8 cellular contexts compared by ENCODE assay signal in genomic region chr4:169611157-169611556, GRCh38. TPM values are rescaled to one million over a fixed set of nuclear protein-coding genes. Genes with fewer than 3 reads are reported as not detected.
DNase-seq lines count a peak whose midpoint lies in the region; ATAC-seq, FAIRE-seq and TF ChIP-seq lines count a peak whose summit lies in the region.

No MANE protein-coding gene starts in this region.

- H3K4me3 ChIP-seq in heart right ventricle (peak overlapping the region in 9 of 10 donors; percentile 63 to 90 (median 83)), left lung (peak overlapping the region; percentile 56 to 68), small intestine (ENCODE audit: low read depth in 1 of 2, low read length in 2 of 2) (no peak overlapping the region)

- DNase-seq in heart right ventricle (no peak), left ventricle myocardium superior (no peak), left lung (no peak), type B pancreatic cell (ENCODE audit: extremely low spot score, unreplicated experiment) (no peak), small intestine (no peak), NCI-H187 treated with DMSO at 0.1 percent for 48 hours (lab: John Stamatoyannopoulos, UW) (no peak), glomerular visceral epithelial cell (ENCODE audit: extremely low spot score) (no peak)
- no peak for DNase-seq in activated T-helper 1 cell treated with anti-CD3 and anti-CD28 coated beads, Interleukin-12 subunit alpha, Interleukin-12 subunit beta, Interleukin-2, Interleukin-4 antibody, amounts not matched to agents 30 ng/mL and 10 ng/mL and 1 ng/mL, durations not matched to agents 14 hours and 24 hours and 36 hours (ENCODE audit: low spot score)

- no peak for FAIRE-seq in small intestine (lab: Jason Lieb, UNC)

- no peaks in the 10 kb centered on the region for H3K27me3 Mint-ChIP-seq in activated T-helper 1 cell treated with anti-CD3 and anti-CD28 coated beads, Interleukin-12 subunit alpha, Interleukin-12 subunit beta, Interleukin-2, Interleukin-4 antibody, amounts not matched to agents 30 ng/mL and 10 ng/mL and 1 ng/mL, durations not matched to agents 14 hours and 24 hours and 36 hours (ENCODE audit: insufficient read depth)
- no peaks in the 10 kb centered on the region for H3K27me3 Mint-ChIP-seq in type B pancreatic cell

- H3K9me3 Mint-ChIP-seq in activated T-helper 1 cell treated with anti-CD3 and anti-CD28 coated beads, Interleukin-12 subunit alpha, Interleukin-12 subunit beta, Interleukin-2, Interleukin-4 antibody, amounts not matched to agents 30 ng/mL and 10 ng/mL and 1 ng/mL, durations not matched to agents 14 hours and 24 hours and 36 hours, result no peaks in the 10 kb centered on the region
- H3K9me3 Mint-ChIP-seq in type B pancreatic cell, result no peaks in the 10 kb centered on the region

- H3K36me3 Mint-ChIP-seq in activated T-helper 1 cell treated with anti-CD3 and anti-CD28 coated beads, Interleukin-12 subunit alpha, Interleukin-12 subunit beta, Interleukin-2, Interleukin-4 antibody, amounts not matched to agents 30 ng/mL and 10 ng/mL and 1 ng/mL, durations not matched to agents 14 hours and 24 hours and 36 hours (ENCODE audit: low read depth), result peaks cover 3% of the 10 kb centered on the region
- no peaks in the 10 kb centered on the region for H3K36me3 Mint-ChIP-seq in type B pancreatic cell

- 33 to 36% methylated on average over 4 of the region's 4 CpGs for WGBS in heart right ventricle, 2 donors
- 33 to 41% (median 35%) methylated on average over 4 of the region's 4 CpGs for WGBS in small intestine, 3 donors

- no peak for TF ChIP-seq CTCF in heart right ventricle (IDR thresholded peaks at IDR 0.05)
- TF ChIP-seq CTCF in left lung (IDR thresholded peaks at IDR 0.05), result no peak
- no peak for TF ChIP-seq CTCF in type B pancreatic cell (conservative IDR thresholded peaks at IDR 0.05)

- peaks cover 0 to 8% (median 0%) of the 10 kb centered on the region in 9 donors for H3K36me3 ChIP-seq in heart right ventricle
- H3K36me3 ChIP-seq in left lung, result no peaks in the 10 kb centered on the region
- no peaks in the 10 kb centered on the region for H3K36me3 ChIP-seq in small intestine (ENCODE audit: control insufficient read depth in 2 of 2, insufficient read depth in 2 of 2, low read length in 2 of 2)

- H3K4me1 ChIP-seq in heart right ventricle, result peaks cover 0 to 29% (median 23%) of the 10 kb centered on the region in 9 donors
- H3K4me1 ChIP-seq in left lung, result peaks cover 6 to 27% of the 10 kb centered on the region in 2 donors
- H3K4me1 ChIP-seq in small intestine (ENCODE audit: control insufficient read depth in 2 of 2, insufficient read depth in 1 of 2, low read depth in 1 of 2, low read length in 1 of 2), result no peaks in the 10 kb centered on the region

- H3K27ac ChIP-seq in heart right ventricle (peak overlapping the region in 5 of 10 donors; percentile 4 to 96 (median 94)), left lung (no peak overlapping the region), small intestine (ENCODE audit: low read depth in 1 of 2, low read length in 1 of 2) (no peak overlapping the region)

- H3K27me3 ChIP-seq in heart right ventricle (no peaks in the 10 kb centered on the region), left lung (no peaks in the 10 kb centered on the region), small intestine (ENCODE audit: control insufficient read depth in 2 of 2, insufficient read depth in 2 of 2, low read length in 2 of 2) (no peaks in the 10 kb centered on the region)

- no peaks in the 10 kb centered on the region for H3K9me3 ChIP-seq in heart right ventricle
- H3K9me3 ChIP-seq in left lung, result no peaks in the 10 kb centered on the region
- no peaks in the 10 kb centered on the region for H3K9me3 ChIP-seq in small intestine (ENCODE audit: control insufficient read depth, low read depth)

- peak overlapping the region; percentile 50 for H3K27ac Mint-ChIP-seq in activated T-helper 1 cell treated with anti-CD3 and anti-CD28 coated beads, Interleukin-12 subunit alpha, Interleukin-12 subunit beta, Interleukin-2, Interleukin-4 antibody, amounts not matched to agents 30 ng/mL and 10 ng/mL and 1 ng/mL, durations not matched to agents 14 hours and 24 hours and 36 hours
- peak overlapping the region; percentile 100 for H3K27ac Mint-ChIP-seq in type B pancreatic cell

- H3K4me1 Mint-ChIP-seq in activated T-helper 1 cell treated with anti-CD3 and anti-CD28 coated beads, Interleukin-12 subunit alpha, Interleukin-12 subunit beta, Interleukin-2, Interleukin-4 antibody, amounts not matched to agents 30 ng/mL and 10 ng/mL and 1 ng/mL, durations not matched to agents 14 hours and 24 hours and 36 hours (ENCODE audit: low read depth), result peaks cover 51% of the 10 kb centered on the region
- peaks cover 13% of the 10 kb centered on the region for H3K4me1 Mint-ChIP-seq in type B pancreatic cell (ENCODE audit: unreplicated experiment)

- intact Hi-C loops in heart right ventricle (cut with DNase I), result loop anchor here in 9 of 10 donors (5.0 to 10.0 kb wide), 13 partner anchors 54 to 444 kb away; partner anchors contain the start of genes MFAP3L (in 5 of the 9) and HPF1 (in 1 of the 9)
- intact Hi-C loops in left ventricle myocardium superior (cut with micrococcal nuclease), result loop anchor here (10.0 kb wide), 1 partner anchor 104 kb away; no protein-coding TSS in a partner anchor
- intact Hi-C loops in activated T-helper 1 cell treated with anti-CD3 and anti-CD28 coated beads, Interleukin-12 subunit alpha, Interleukin-12 subunit beta, Interleukin-2, Interleukin-4 antibody, amounts not matched to agents 30 ng/mL and 10 ng/mL and 1 ng/mL, durations not matched to agents 14 hours and 24 hours and 36 hours (cut with micrococcal nuclease), result loop anchor here (5.0 to 10.0 kb wide), 3 partner anchors 689 to 1296 kb away; partner anchors contain the start of gene DDX60
- intact Hi-C loops in left lung (cut with DNase I), result loop anchor here in 1 of 2 donors (10.0 kb wide), 1 partner anchor 144 kb away; the partner anchor contains the start of gene HPF1

- ATAC-seq in heart right ventricle (no peak), left ventricle myocardium superior (no peak), left lung (no peak)

- peak overlapping the region; percentile 98 for H3K4me3 Mint-ChIP-seq in activated T-helper 1 cell treated with anti-CD3 and anti-CD28 coated beads, Interleukin-12 subunit alpha, Interleukin-12 subunit beta, Interleukin-2, Interleukin-4 antibody, amounts not matched to agents 30 ng/mL and 10 ng/mL and 1 ng/mL, durations not matched to agents 14 hours and 24 hours and 36 hours
- peak overlapping the region; percentile 95 for H3K4me3 Mint-ChIP-seq in type B pancreatic cell

RNA-seq across cellular contexts. Expression of gene NEK1, which starts 1.2 kb away (rescaled TPM):
- total RNA-seq in heart right ventricle (10 to 100 TPM; 12.0 to 18.6 (median 15.5) TPM), left ventricle myocardium superior (15.9 TPM), left lung (10 to 100 TPM; 13.2 to 14.1 TPM), type B pancreatic cell (ENCODE audit: low replicate concordance) (7.7 and 17.7 TPM in 2 replicates)
- polyA plus RNA-seq in heart right ventricle (10 to 100 TPM in 1 of 2 donors, 1 to 10 TPM in 1; 3.6 to 10.8 TPM), small intestine (1 to 10 TPM; 2.7 to 4.4 (median 2.7) TPM)
- total RNA-seq in activated T-helper 1 cell treated with anti-CD3 and anti-CD28 coated beads, Interleukin-12 subunit alpha, Interleukin-12 subunit beta, Interleukin-2, Interleukin-4 antibody, amounts not matched to agents 30 ng/mL and 10 ng/mL and 1 ng/mL, durations not matched to agents 14 hours and 24 hours and 36 hours, result 9.1 and 11.6 TPM in 2 replicates

RNA-seq across cellular contexts. Expression of gene CLCN3, which starts 9.2 kb away (rescaled TPM):
- total RNA-seq in heart right ventricle, result 10 to 100 TPM; 53.4 to 94.9 (median 65.2) TPM
- polyA plus RNA-seq in heart right ventricle, result 10 to 100 TPM; 13.1 to 21.9 TPM
- 65.9 TPM for total RNA-seq in left ventricle myocardium superior
- total RNA-seq in activated T-helper 1 cell treated with anti-CD3 and anti-CD28 coated beads, Interleukin-12 subunit alpha, Interleukin-12 subunit beta, Interleukin-2, Interleukin-4 antibody, amounts not matched to agents 30 ng/mL and 10 ng/mL and 1 ng/mL, durations not matched to agents 14 hours and 24 hours and 36 hours, result 29.4 and 30.2 TPM in 2 replicates
- total RNA-seq in left lung, result 10 to 100 TPM; 48.1 to 49.4 TPM
- 45.9 and 67.0 TPM in 2 replicates for total RNA-seq in type B pancreatic cell (ENCODE audit: low replicate concordance)
- polyA plus RNA-seq in small intestine, result 10 to 100 TPM in 1 of 3 donors, 1 to 10 TPM in 2; 8.6 to 30.0 (median 8.7) TPM

Comparison
In these comparisons a context has a peak if more than half of its experiments do, and no peak if none do; other contexts are left out.
1. H3K4me3 ChIP-seq: peak in heart right ventricle (9 of 10) and left lung (2 of 2); none in small intestine (0 of 2).